In genomic region chr20:2468581-2469407, GRCh38 we compare ENCODE assay signal across 10 cellular contexts. TPM values are rescaled to one million over a fixed set of nuclear protein-coding genes. Genes with fewer than 3 reads are reported as not detected.
A peak's percentile ranks its signal among the peaks of the same experiment; 100 is the strongest.
DNase-seq lines count a peak whose midpoint lies in the region; ATAC-seq, FAIRE-seq and TF ChIP-seq lines count a peak whose summit lies in the region.
"Had no signal": no experiment of that assay in that cellular context is flagged by ENCODE, and none has a peak within 500 bp of the region (broad histone marks: within the 10 kb centered on the region; RNA-seq: fewer than 3 reads in every experiment).

No MANE protein-coding gene starts in this region.

- peaks cover 0 to 3% of the 10 kb centered on the region in 2 donors for H3K4me1 ChIP-seq in small intestine (ENCODE audit: control insufficient read depth in 2 of 2, insufficient read depth in 1 of 2, low read depth in 1 of 2, low read length in 1 of 2)

- peak overlapping the region; percentile 100 for H3K4me3 ChIP-seq in WERI-Rb-1 (ENCODE audit: low read depth, low read length)
- H3K4me3 ChIP-seq in fibroblast of villous mesenchyme (ENCODE audit: low read depth, low read length): peak overlapping the region; percentile 84
- H3K4me3 ChIP-seq in small intestine (ENCODE audit: low read depth in 1 of 2, low read length in 2 of 2): peak overlapping the region; percentile 1 to 73

- peaks cover 69% of the 10 kb centered on the region for H3K36me3 Mint-ChIP-seq in activated CD4-positive, alpha-beta T cell treated with anti-CD3 and anti-CD28 coated beads for 36 hours (ENCODE audit: low read depth)

- no peaks in the 10 kb centered on the region for H3K27me3 Mint-ChIP-seq in activated CD4-positive, alpha-beta T cell treated with anti-CD3 and anti-CD28 coated beads for 36 hours

- no peak for FAIRE-seq in small intestine (lab: Jason Lieb, UNC)

- CTCF ChIA-PET in activated CD4-positive, alpha-beta T cell treated with anti-CD3 and anti-CD28 coated beads for 36 hours (lab: Charles Lee): interaction anchor here (0.5 to 5.6 kb wide), 9 partner anchors 9 to 503 kb away, joined by 3 to 42 read pairs (median 3); no protein-coding TSS in a partner anchor

- H3K9me3 ChIP-seq in WERI-Rb-1 (ENCODE audit: severe bottlenecking): no peaks in the 10 kb centered on the region
- H3K9me3 ChIP-seq in small intestine (ENCODE audit: control insufficient read depth, low read depth): no peaks in the 10 kb centered on the region

- H3K27ac Mint-ChIP-seq in activated CD4-positive, alpha-beta T cell treated with anti-CD3 and anti-CD28 coated beads for 36 hours: peak overlapping the region; percentile 81

- WGBS in small intestine, 3 donors: 41 to 62% (median 51%) methylated on average over 11 of the region's 11 CpGs

- intact Hi-C loops in activated CD4-positive, alpha-beta T cell treated with anti-CD3 and anti-CD28 coated beads for 36 hours (cut with DNase I, micrococcal nuclease): no loop called here

- DNase-seq in activated CD4-positive, alpha-beta T cell treated with anti-CD3 and anti-CD28 coated beads for 36 hours: no peak
- DNase-seq in activated CD4-positive, alpha-beta T cell treated with anti-CD3 and anti-CD28 coated beads, Interleukin-2, amount 50 U/mL, for 4 hours: no peak
- DNase-seq in WERI-Rb-1 (no peak), fibroblast of villous mesenchyme (ENCODE audit: low read depth) (peak; percentile 33), small intestine (no peak), DMS53 (lab: John Stamatoyannopoulos, UW) (no peak), NCI-H774 (lab: John Stamatoyannopoulos, UW) (no peak)
- DNase-seq: C1 segment of cervical spinal cord, midbrain had no signal

- POLR2A ChIA-PET in activated CD4-positive, alpha-beta T cell treated with anti-CD3 and anti-CD28 coated beads for 36 hours (lab: Charles Lee): interaction anchor here (0.7 to 2.9 kb wide), 6 partner anchors 9 to 261 kb away, joined by 3 to 29 read pairs (median 4); partner anchors contain the start of gene NOP56

- peaks cover 65% of the 10 kb centered on the region for H3K36me3 ChIP-seq in WERI-Rb-1
- H3K36me3 ChIP-seq in small intestine (ENCODE audit: control insufficient read depth in 2 of 2, insufficient read depth in 2 of 2, low read length in 2 of 2): peaks cover 18 to 20% of the 10 kb centered on the region in 2 donors

- H3K27ac ChIP-seq in WERI-Rb-1 (0 out of 2 replicates have a peak overlapping the region, but pooled peaks have one; percentile 98), small intestine (ENCODE audit: low read depth in 1 of 2, low read length in 1 of 2) (no peak overlapping the region)

- no peaks in the 10 kb centered on the region for H3K27me3 ChIP-seq in WERI-Rb-1 (ENCODE audit: insufficient read depth, low read depth, severe bottlenecking)
- H3K27me3 ChIP-seq in small intestine (ENCODE audit: control insufficient read depth in 2 of 2, insufficient read depth in 2 of 2, low read length in 2 of 2): no peaks in the 10 kb centered on the region

- no peaks in the 10 kb centered on the region for H3K9me3 Mint-ChIP-seq in activated CD4-positive, alpha-beta T cell treated with anti-CD3 and anti-CD28 coated beads for 36 hours (ENCODE audit: low read depth)

- H3K4me1 Mint-ChIP-seq in activated CD4-positive, alpha-beta T cell treated with anti-CD3 and anti-CD28 coated beads for 36 hours: peaks cover 58% of the 10 kb centered on the region

- H3K4me3 Mint-ChIP-seq in activated CD4-positive, alpha-beta T cell treated with anti-CD3 and anti-CD28 coated beads for 36 hours: peak overlapping the region; percentile 96

- TF ChIP-seq CTCF in WERI-Rb-1 (IDR thresholded peaks at IDR 0.05; ENCODE audit: low read depth, low read length) (no peak), fibroblast of villous mesenchyme (IDR thresholded peaks at IDR 0.05; ENCODE audit: insufficient read depth, low read depth, low read length) (no peak)

- ATAC-seq in activated CD4-positive, alpha-beta T cell treated with anti-CD3 and anti-CD28 coated beads for 36 hours: no peak
- ATAC-seq in HG03045 (IDR thresholded peaks at IDR 0.05; ENCODE audit: unreplicated experiment): no peak

RNA-seq across cellular contexts. Expression of gene SNRPB, which starts 1.8 kb away (rescaled TPM):
- 100 to 1,000 TPM; 348 to 466 TPM for total RNA-seq in activated CD4-positive, alpha-beta T cell treated with anti-CD3 and anti-CD28 coated beads for 36 hours
- total RNA-seq in fibroblast of villous mesenchyme: 146 and 153 TPM in 2 replicates
- 100 to 1,000 TPM; 164 to 316 (median 193) TPM for polyA plus RNA-seq in small intestine

RNA-seq across cellular contexts. Expression of gene ZNF343, which starts 39.9 kb away (rescaled TPM):
- 10 to 100 TPM in 1 of 2 experiments, 1 to 10 TPM in 1; 9.9 to 12.3 TPM for total RNA-seq in activated CD4-positive, alpha-beta T cell treated with anti-CD3 and anti-CD28 coated beads for 36 hours
- total RNA-seq in fibroblast of villous mesenchyme: 10.4 and 11.3 TPM in 2 replicates
- polyA plus RNA-seq in small intestine: 1 to 10 TPM; 3.2 to 5.0 (median 4.9) TPM

Comparison
In these comparisons a context has a peak if more than half of its experiments do, and no peak if none do; other contexts are left out.
1. H3K4me3 ChIP-seq: peak in every context shown above with its lines; median percentile 100 in WERI-Rb-1; 84 in fibroblast of villous mesenchyme; 37 in small intestine.